In genomic region chr2:239308696-239309397, GRCh38 we compare ENCODE assay signal across 11 cellular contexts.
DNase-seq lines count a peak whose midpoint lies in the region; ATAC-seq and TF ChIP-seq lines count a peak whose summit lies in the region.
"Had no signal": no experiment of that assay in that cellular context is flagged by ENCODE, and none has a peak within 500 bp of the region (broad histone marks: within the 10 kb centered on the region; RNA-seq: fewer than 3 reads in every experiment).

No MANE protein-coding gene starts in this region.

- H3K9me3 ChIP-seq in DND-41 (ENCODE audit: insufficient read depth, low read length, severe bottlenecking) (no peaks in the 10 kb centered on the region), sigmoid colon (no peaks in the 10 kb centered on the region), trophoblast cell (ENCODE audit: insufficient read depth, low read depth, low read length) (no peaks in the 10 kb centered on the region)

- H4K12ac ChIP-seq in trophoblast cell (ENCODE audit: low read depth, low read length), result no peak overlapping the region

- H4K8ac ChIP-seq in trophoblast cell (ENCODE audit: low read depth, low read length), result no peak overlapping the region

- no peak overlapping the region for H3K4ac ChIP-seq in trophoblast cell (ENCODE audit: low read depth, low read length)

- WGBS in sigmoid colon, 2 donors, result 71 to 83% methylated on average over 32 of the region's 32 CpGs
- no CpG with 5 or more reads among the region's 32 CpGs for WGBS in trophoblast cell (ENCODE audit: extremely low coverage, insufficient coverage, insufficient read length)

- TF ChIP-seq CTCF in DND-41 (IDR thresholded peaks at IDR 0.05; ENCODE audit: borderline replicate concordance, extremely low read depth, low read length, poor library complexity, severe bottlenecking) (no peak), sigmoid colon (IDR thresholded peaks at IDR 0.05) (no peak), GM13976 (IDR thresholded peaks at IDR 0.05; ENCODE audit: borderline replicate concordance, control extremely low read depth, extremely low read depth, insufficient read depth, missing control alignments) (no peak)

- H3K36me3 ChIP-seq in DND-41 (ENCODE audit: insufficient read depth, low read length) (peaks cover 98% of the 10 kb centered on the region), sigmoid colon (no peaks in the 10 kb centered on the region), trophoblast cell (ENCODE audit: control insufficient read depth in 1 of 2, insufficient read depth in 2 of 2, low read length in 2 of 2) (no peaks in the 10 kb centered on the region)

- H2AFZ ChIP-seq in DND-41 (ENCODE audit: low read depth, low read length) (no peak overlapping the region), trophoblast cell (ENCODE audit: insufficient read depth, low read length, poor library complexity) (no peak overlapping the region)

- no peak overlapping the region for H2BK120ac ChIP-seq in trophoblast cell (ENCODE audit: insufficient read depth, low read length, poor library complexity)

- peaks cover 42% of the 10 kb centered on the region for H3K4me1 ChIP-seq in DND-41 (ENCODE audit: insufficient read depth, low read length)
- H3K4me1 ChIP-seq in sigmoid colon, result peaks cover 4 to 93% (median 88%) of the 10 kb centered on the region in 4 donors
- H3K4me1 ChIP-seq in trophoblast cell (ENCODE audit: control insufficient read depth in 1 of 2, insufficient read depth in 2 of 2, low read length in 2 of 2), result peaks cover 8 to 12% of the 10 kb centered on the region in 2 experiments

- peak; percentile 56 to 63 for TF ChIP-seq POLR2A in sigmoid colon (IDR thresholded peaks at IDR 0.05)

- H3K9ac ChIP-seq in DND-41 (ENCODE audit: low read depth, low read length) (no peak overlapping the region), trophoblast cell (ENCODE audit: low read length) (no peak overlapping the region)

- H3K14ac ChIP-seq in trophoblast cell (ENCODE audit: low read length), result no peak overlapping the region

- H2AK5ac ChIP-seq in trophoblast cell (ENCODE audit: low read length), result no peak overlapping the region

- no peak overlapping the region for H3K23ac ChIP-seq in trophoblast cell (ENCODE audit: low read length)

- H3K27ac ChIP-seq in DND-41 (ENCODE audit: low read length) (peak overlapping the region; percentile 68; the same call in 1 of the 2 replicates), sigmoid colon (peak overlapping the region; percentile 93 to 97 (median 96)), trophoblast cell (ENCODE audit: low read depth, low read length) (no peak overlapping the region)

- H3K4me3 ChIP-seq in DND-41 (ENCODE audit: low read depth in 1 of 2, low read length in 2 of 2) (no peak overlapping the region), sigmoid colon (peak overlapping the region; percentile 48 to 62 (median 54)), trophoblast cell (ENCODE audit: low read depth, low read length) (no peak overlapping the region)

- intact Hi-C loops in left cardiac atrium (cut with DNase I), result no loop called here
- intact Hi-C loops in sigmoid colon (cut with DNase I), result loop anchor here (5.0 kb wide), 3 partner anchors 87 to 197 kb away; no protein-coding TSS in a partner anchor

- H4K91ac ChIP-seq in trophoblast cell (ENCODE audit: low read depth, low read length), result no peak overlapping the region

- no peak overlapping the region for H2BK5ac ChIP-seq in trophoblast cell (ENCODE audit: low read depth, low read length, poor library complexity)

- H3K79me2 ChIP-seq in DND-41 (ENCODE audit: insufficient read depth, low read length), result peaks cover 100% of the 10 kb centered on the region
- peaks cover 2% of the 10 kb centered on the region for H3K79me2 ChIP-seq in trophoblast cell (ENCODE audit: control insufficient read depth, insufficient read depth, low read length, poor library complexity)

- peak in 3 of 4 donors; percentile 62 to 78 (median 78) for TF ChIP-seq EP300 in sigmoid colon (IDR thresholded peaks at IDR 0.05)

- no peak overlapping the region for H2BK12ac ChIP-seq in trophoblast cell (ENCODE audit: low read length)

- H3K79me1 ChIP-seq in trophoblast cell (ENCODE audit: low read length), result peaks cover 3% of the 10 kb centered on the region

- no peaks in the 10 kb centered on the region for H3K27me3 ChIP-seq in DND-41 (ENCODE audit: insufficient read depth, low read length, poor library complexity)
- H3K27me3 ChIP-seq in sigmoid colon, result no peaks in the 10 kb centered on the region
- H3K27me3 ChIP-seq in trophoblast cell (ENCODE audit: insufficient read depth, low read length), result no peaks in the 10 kb centered on the region

- H3K4me2 ChIP-seq in DND-41 (ENCODE audit: insufficient read depth, low read length), result no peak overlapping the region
- H3K4me2 ChIP-seq in trophoblast cell (ENCODE audit: low read length), result no peak overlapping the region

- in situ Hi-C loops in GM13976 (cut with MboI; ENCODE audit: low sequenced_read_pairs, unreplicated experiment), result no loop called here

- ATAC-seq in DND-41 (ENCODE audit: insufficient read depth, low read depth), result no peak
- ATAC-seq in left cardiac atrium, result peak; percentile 45 to 54
- ATAC-seq in HG03457 (IDR thresholded peaks at IDR 0.05; ENCODE audit: unreplicated experiment), result no peak

- peaks cover 95% of the 10 kb centered on the region for H4K20me1 ChIP-seq in DND-41 (ENCODE audit: insufficient read depth, low read length)

- H3K18ac ChIP-seq in trophoblast cell (ENCODE audit: low read length), result no peak overlapping the region

- DNase-seq in DND-41 (peak; percentile 2), amniotic epithelial cell (ENCODE audit: low read depth) (peak; percentile 71), left cardiac atrium (peak; percentile 41), sigmoid colon (peak; percentile 90), trophoblast cell (no peak), GM13976 (ENCODE audit: low spot score) (no peak), activated gamma-delta T cell treated with Interleukin-2 at 50 U/mL for 16 hours (no peak)
- DNase-seq: DMS79 treated with DMSO at 0.1 percent for 48 hours; erythroblast; stimulated activated CD4-positive, alpha-beta T cell treated with anti-CD3 and anti-CD28 coated beads, Interleukin-15, amount 100 ng/mL, for 24 hours had no signal

Comparison
In these comparisons a context has a peak if more than half of its experiments do, and no peak if none do; other contexts are left out.
1. ATAC-seq: peak in left cardiac atrium (2 of 2); none in DND-41 (single experiment) and HG03457 (single experiment).
2. DNase-seq: peak in DND-41 (single experiment), amniotic epithelial cell (single experiment), left cardiac atrium (single experiment) and sigmoid colon (single experiment); none in trophoblast cell (0 of 2), GM13976 (single experiment) and activated gamma-delta T cell treated with Interleukin-2 at 50 U/mL for 16 hours (single experiment).
3. H3K4me3 ChIP-seq: peak in sigmoid colon (4 of 4); none in DND-41 (0 of 2) and trophoblast cell (single experiment).